ENCODE assay signal across 13 cellular contexts in genomic region chr9:136856541-136857141, GRCh38. TPM values are rescaled to one million over a fixed set of nuclear protein-coding genes. Genes with fewer than 3 reads are reported as not detected.
A peak's percentile ranks its signal among the peaks of the same experiment; 100 is the strongest.
DNase-seq lines count a peak whose midpoint lies in the region; FAIRE-seq and TF ChIP-seq lines count a peak whose summit lies in the region.
"Had no signal": no experiment of that assay in that cellular context is flagged by ENCODE, and none has a peak within 500 bp of the region (broad histone marks: within the 10 kb centered on the region; RNA-seq: fewer than 3 reads in every experiment).

No MANE protein-coding gene starts in this region.

- H4K20me1 ChIP-seq in BLaER1 treated with 17β-estradiol and CSF1 and Interleukin-3, amounts not matched to agents 10 nM and 100 nM: peaks cover 25 to 93% (median 73%) of the 10 kb centered on the region in 11 experiments; a peak in 21 of 22 replicates

- no peak overlapping the region for H4K91ac ChIP-seq in mesenchymal stem cell (ENCODE audit: low read length)

- TF ChIP-seq CTCF in GM12873 (IDR thresholded peaks at IDR 0.05; ENCODE audit: insufficient read depth, low read depth, low read length, missing control alignments) (peak; percentile 25), adrenal gland (IDR thresholded peaks at IDR 0.05) (no peak)

- H2BK15ac ChIP-seq in mesenchymal stem cell (ENCODE audit: low read depth, poor library complexity, severe bottlenecking): no peak overlapping the region

- peaks cover 38 to 87% (median 78%) of the 10 kb centered on the region in 10 experiments; a peak in 19 of 20 replicates for H3K4me1 ChIP-seq in BLaER1 treated with 17β-estradiol and CSF1 and Interleukin-3, amounts not matched to agents 10 nM and 100 nM
- H3K4me1 ChIP-seq in adrenal gland (replicated peaks in 1 of 2) (peaks cover 11 to 17% of the 10 kb centered on the region in 2 donors), mesenchymal stem cell (ENCODE audit: control insufficient read depth, insufficient read depth, low read depth, low read length) (peaks cover 59% of the 10 kb centered on the region)

- no peak overlapping the region for H2BK12ac ChIP-seq in mesenchymal stem cell (ENCODE audit: low read length in 2 of 2)

- 63 to 81% (median 77%) methylated on average over 2 to 14 of the region's 14 CpGs; no CpG with 5 or more reads in 1 of the 4 donors for WGBS in adrenal gland, 4 donors
- 89% methylated on average over 12 of the region's 14 CpGs for WGBS in mesenchymal stem cell

- H4K8ac ChIP-seq in mesenchymal stem cell (ENCODE audit: low read length): peak overlapping the region; percentile 40

- intact Hi-C loops in adrenal gland (cut with DNase I): loop anchor here in 1 of 2 donors (10.0 kb wide), 1 partner anchor 88 kb away; the partner anchor contains the start of genes C8G and FBXW5

- no peak overlapping the region for H3K4ac ChIP-seq in mesenchymal stem cell (ENCODE audit: low read depth in 1 of 2, low read length in 2 of 2)

- no peak for FAIRE-seq in GM19239 (lab: Jason Lieb, UNC)

- H3K79me1 ChIP-seq in mesenchymal stem cell (replicated peaks; ENCODE audit: low read length, poor library complexity, severe bottlenecking): peaks cover 20% of the 10 kb centered on the region

- H2AK5ac ChIP-seq in mesenchymal stem cell (ENCODE audit: low read length, severe bottlenecking): peak overlapping the region; percentile 33

- DNase-seq in adrenal gland (peak in 4 of 7 donors; percentile 14 to 51 (median 23)), mesenchymal stem cell (no peak), NCI-H1105 treated with DMSO at 0.1 percent for 48 hours (lab: John Stamatoyannopoulos, UW) (no peak), NCI-H1436 treated with DMSO at 0.1 percent for 48 hours (lab: John Stamatoyannopoulos, UW) (no peak), GM19239 (ENCODE audit: insufficient read length, low spot score) (no peak)
- no peak for DNase-seq in activated effector memory CD4-positive, alpha-beta T cell treated with Interleukin-2 at 50 U/mL for 16 hours
- DNase-seq: MM.1S; natural killer cell; NCI-H2081; stimulated activated naive CD4-positive, alpha-beta T cell treated with Interleukin-2 at 50 U/mL for 16 hours had no signal

- H3K23ac ChIP-seq in mesenchymal stem cell (ENCODE audit: low read length in 2 of 2): no peak overlapping the region

- no peak overlapping the region for H3K14ac ChIP-seq in mesenchymal stem cell (ENCODE audit: low read length in 2 of 2)

- peaks cover 9 to 42% (median 19%) of the 10 kb centered on the region in 11 experiments for H3K36me3 ChIP-seq in BLaER1 treated with 17β-estradiol and CSF1 and Interleukin-3, amounts not matched to agents 10 nM and 100 nM
- H3K36me3 ChIP-seq in adrenal gland (replicated peaks in 1 of 2) (peaks cover 0 to 13% of the 10 kb centered on the region in 2 donors), mesenchymal stem cell (ENCODE audit: control insufficient read depth in 1 of 2, insufficient read depth in 2 of 2, low read depth in 1 of 2, low read length in 2 of 2) (peaks cover 14 to 80% of the 10 kb centered on the region in 2 experiments)

- no peak overlapping the region for H3K18ac ChIP-seq in mesenchymal stem cell (ENCODE audit: low read depth in 1 of 2, low read length in 2 of 2)

- H3K27ac ChIP-seq in BLaER1 treated with 17β-estradiol and CSF1 and Interleukin-3, amounts not matched to agents 10 nM and 100 nM: no peak overlapping the region
- no peak overlapping the region for H3K27ac ChIP-seq in adrenal gland
- no peak overlapping the region for H3K27ac ChIP-seq in mesenchymal stem cell (ENCODE audit: low read length, poor library complexity, severe bottlenecking)
- H3K27ac ChIP-seq: esophagus muscularis mucosa had no signal

- no peaks in the 10 kb centered on the region for H3K27me3 ChIP-seq in BLaER1 treated with 17β-estradiol and CSF1 and Interleukin-3, amounts not matched to agents 10 nM and 100 nM
- H3K27me3 ChIP-seq in adrenal gland: no peaks in the 10 kb centered on the region
- no peaks in the 10 kb centered on the region for H3K27me3 ChIP-seq in mesenchymal stem cell (ENCODE audit: control insufficient read depth in 1 of 2, insufficient read depth in 1 of 2, low read length in 2 of 2)
- H3K27me3 ChIP-seq: esophagus muscularis mucosa had no signal

- no peak overlapping the region for H3K4me3 ChIP-seq in BLaER1 treated with 17β-estradiol and CSF1 and Interleukin-3, amounts not matched to agents 10 nM and 100 nM
- no peak overlapping the region for H3K4me3 ChIP-seq in adrenal gland
- H3K4me3 ChIP-seq in mesenchymal stem cell (ENCODE audit: insufficient read depth in 1 of 2, low read depth in 1 of 2, low read length in 2 of 2): no peak overlapping the region
- H3K4me3 ChIP-seq: esophagus muscularis mucosa had no signal

- H2AFZ ChIP-seq in mesenchymal stem cell (ENCODE audit: low read depth, low read length): no peak overlapping the region

- H2BK120ac ChIP-seq in mesenchymal stem cell (ENCODE audit: low read depth, low read length): no peak overlapping the region

- H3K9ac ChIP-seq in BLaER1 treated with 17β-estradiol and CSF1 and Interleukin-3, amounts not matched to agents 10 nM and 100 nM: peak overlapping the region in 3 of 11 experiments; percentile 7 to 50 (median 31); a peak in 3 of 22 replicates
- H3K9ac ChIP-seq in mesenchymal stem cell (ENCODE audit: low read length): no peak overlapping the region

- no peak for TF ChIP-seq POLR2A in adrenal gland (IDR thresholded peaks at IDR 0.05)

- H3K4me2 ChIP-seq in BLaER1 treated with 17β-estradiol and CSF1 and Interleukin-3, amounts not matched to agents 10 nM and 100 nM: peak overlapping the region in 7 of 11 experiments; percentile 51 to 80 (median 66); a peak in 10 of 22 replicates
- H3K4me2 ChIP-seq in mesenchymal stem cell (ENCODE audit: low read length, poor library complexity, severe bottlenecking): no peak overlapping the region

- H3K9me3 ChIP-seq in BLaER1 treated with 17β-estradiol and CSF1 and Interleukin-3, amounts not matched to agents 10 nM and 100 nM (replicated peaks in 1 of 11): no peaks in the 10 kb centered on the region
- H3K9me3 ChIP-seq in adrenal gland (replicated peaks in 1 of 3) (no peaks in the 10 kb centered on the region), mesenchymal stem cell (ENCODE audit: control insufficient read depth, low read length) (no peaks in the 10 kb centered on the region)
- H3K9me3 ChIP-seq: esophagus muscularis mucosa had no signal

- H2BK5ac ChIP-seq in mesenchymal stem cell (ENCODE audit: low read depth, low read length, poor library complexity, severe bottlenecking): no peak overlapping the region

RNA-seq across cellular contexts. Expression of gene MAMDC4, which starts 4.5 kb away (rescaled TPM):
- 10 to 100 TPM in 1 of 8 donors, 1 to 10 TPM in 7; 1.3 to 13.8 (median 4.3) TPM for total RNA-seq in adrenal gland
- 10 to 100 TPM in 2 of 3 donors, under 1 TPM in 1; 0.57 to 30.6 (median 11.6) TPM for polyA plus RNA-seq in adrenal gland
- 1.6 TPM for polyA plus RNA-seq in mesenchymal stem cell (2013, experiment 1 of 2)
- 2.1 TPM for polyA plus RNA-seq in mesenchymal stem cell (2013, experiment 2 of 2)

RNA-seq across cellular contexts. Expression of gene PHPT1, which starts 7.4 kb away (rescaled TPM):
- total RNA-seq in adrenal gland: 100 to 1,000 TPM in 6 of 8 donors, 10 to 100 TPM in 2; 73.9 to 267 (median 166) TPM
- polyA plus RNA-seq in adrenal gland: 100 to 1,000 TPM in 2 of 3 donors, 10 to 100 TPM in 1; 75.8 to 330 (median 214) TPM
- polyA plus RNA-seq in mesenchymal stem cell (2013, experiment 1 of 2): 179 TPM
- 179 TPM for polyA plus RNA-seq in mesenchymal stem cell (2013, experiment 2 of 2)

RNA-seq across cellular contexts. Expression of gene EDF1, which starts 9.5 kb away (rescaled TPM):
- total RNA-seq in adrenal gland: 100 to 1,000 TPM; 228 to 516 (median 411) TPM
- polyA plus RNA-seq in adrenal gland: 1,000 to 10,000 TPM in 2 of 3 donors, 100 to 1,000 TPM in 1; 649 to 1,113 (median 1,099) TPM
- polyA plus RNA-seq in mesenchymal stem cell (2013, experiment 1 of 2): 391 TPM
- polyA plus RNA-seq in mesenchymal stem cell (2013, experiment 2 of 2): 389 TPM

RNA-seq across cellular contexts. Expression of gene AJM1, which starts 14.4 kb away (rescaled TPM):
- 1 to 10 TPM in 7 of 8 donors, under 1 TPM in 1; 0.42 to 7.1 (median 3.8) TPM for total RNA-seq in adrenal gland
- polyA plus RNA-seq in adrenal gland: 10 to 100 TPM in 1 of 3 donors, 1 to 10 TPM in 1, under 1 TPM in 1; 0.33 to 13.7 (median 3.2) TPM
- 2.3 TPM for polyA plus RNA-seq in mesenchymal stem cell (2013, experiment 1 of 2)
- polyA plus RNA-seq in mesenchymal stem cell (2013, experiment 2 of 2): 2.4 TPM

RNA-seq across cellular contexts. Expression of gene TRAF2, which starts 29.7 kb away (rescaled TPM):
- 10 to 100 TPM in 5 of 8 donors, 1 to 10 TPM in 3; 3.8 to 16.9 (median 10.6) TPM for total RNA-seq in adrenal gland
- 10 to 100 TPM in 2 of 3 donors, 1 to 10 TPM in 1; 3.4 to 24.7 (median 13.2) TPM for polyA plus RNA-seq in adrenal gland
- 5.3 TPM for polyA plus RNA-seq in mesenchymal stem cell (2013, experiment 1 of 2)
- 4.8 TPM for polyA plus RNA-seq in mesenchymal stem cell (2013, experiment 2 of 2)

Comparison
In these comparisons a context has a peak if more than half of its experiments do, and no peak if none do; other contexts are left out.
1. DNase-seq: peak in adrenal gland (4 of 7); none in mesenchymal stem cell (single experiment), NCI-H1105 treated with DMSO at 0.1 percent for 48 hours (single experiment), NCI-H1436 treated with DMSO at 0.1 percent for 48 hours (single experiment), activated effector memory CD4-positive, alpha-beta T cell treated with Interleukin-2 at 50 U/mL for 16 hours (single experiment) and GM19239 (single experiment).